Comparison of ENCODE assay signal across 16 cellular contexts in the genomic region with DNA sequence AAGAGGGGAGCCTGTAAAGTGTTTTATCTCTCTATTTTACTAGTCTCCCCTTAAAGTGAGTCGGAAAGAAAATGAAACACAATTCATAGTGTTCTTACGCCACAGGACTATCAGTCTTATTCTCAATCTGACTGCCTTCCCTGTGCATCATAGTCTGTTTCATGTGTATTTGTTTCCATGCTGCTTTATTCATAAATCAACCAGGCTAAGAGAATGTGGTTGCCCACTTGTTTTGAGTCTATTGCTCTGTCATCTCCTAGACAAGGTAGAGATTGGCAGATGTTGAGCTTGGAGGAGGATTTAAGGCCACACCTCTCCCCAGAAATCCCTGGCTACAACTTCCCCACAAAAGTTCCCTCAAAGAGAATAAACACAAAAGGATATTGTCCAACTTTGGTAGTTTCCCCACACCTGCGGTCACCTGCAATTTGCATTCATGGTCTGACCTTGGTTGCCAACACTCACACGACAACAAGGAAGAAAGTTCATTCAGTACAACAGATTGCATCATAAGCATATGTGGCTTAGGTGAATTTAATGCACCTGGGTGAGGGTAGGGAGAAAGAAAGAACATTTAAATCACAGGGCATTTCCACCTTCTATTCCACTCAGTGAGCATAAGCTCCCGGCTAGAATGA.
"Had no signal": no experiment of that assay in that cellular context is flagged by ENCODE, and none has a peak within 500 bp of the region (broad histone marks: within the 10 kb centered on the region; RNA-seq: fewer than 3 reads in every experiment).

No MANE protein-coding gene starts in this region.

- DNase-seq: activated CD4-positive, alpha-beta T cell treated with anti-CD3 and anti-CD28 coated beads for 1 hour; activated CD8-positive, alpha-beta memory T cell treated with anti-CD3 and anti-CD28 coated beads, Interleukin-2, amount 50 U/mL, for 48 hours; activated CD8-positive, alpha-beta T cell treated with anti-CD3 and anti-CD28 coated beads for 36 hours; activated effector memory CD4-positive, alpha-beta T cell treated with Interleukin-2 at 50 U/mL for 16 hours; activated naive CD8-positive, alpha-beta T cell treated with anti-CD3 and anti-CD28 coated beads, Interleukin-2, amount 10 ng/mL, durations not matched to agents 7 days and 5 days; aorta; hippocampal formation; kidney glomerular epithelial cell; naive thymus-derived CD8-positive, alpha-beta T cell; T1000 had no signal

- H3K4me3 Mint-ChIP-seq: activated CD8-positive, alpha-beta T cell treated with anti-CD3 and anti-CD28 coated beads for 36 hours; activated naive CD8-positive, alpha-beta T cell treated with anti-CD3 and anti-CD28 coated beads, Interleukin-2, amount 10 ng/mL, durations not matched to agents 7 days and 5 days; naive thymus-derived CD8-positive, alpha-beta T cell had no signal

- H3K27me3 ChIP-seq: right atrium auricular region, tibial nerve had no signal

- H3K36me3 ChIP-seq: neutrophil, right atrium auricular region, tibial nerve had no signal

- H3K4me1 Mint-ChIP-seq: activated naive CD8-positive, alpha-beta T cell treated with anti-CD3 and anti-CD28 coated beads, Interleukin-2, amount 10 ng/mL, durations not matched to agents 7 days and 5 days; naive thymus-derived CD8-positive, alpha-beta T cell had no signal

- H3K4me3 ChIP-seq: right atrium auricular region, smooth muscle cell, tibial nerve had no signal

- H3K4me1 ChIP-seq: right atrium auricular region, tibial nerve had no signal

- H3K36me3 Mint-ChIP-seq: activated naive CD8-positive, alpha-beta T cell treated with anti-CD3 and anti-CD28 coated beads, Interleukin-2, amount 10 ng/mL, durations not matched to agents 7 days and 5 days; naive thymus-derived CD8-positive, alpha-beta T cell had no signal

- H3K4me2 ChIP-seq: smooth muscle cell had no signal

- FAIRE-seq: endometrium had no signal

- H3K9me3 Mint-ChIP-seq: activated CD8-positive, alpha-beta T cell treated with anti-CD3 and anti-CD28 coated beads for 36 hours; activated naive CD8-positive, alpha-beta T cell treated with anti-CD3 and anti-CD28 coated beads, Interleukin-2, amount 10 ng/mL, durations not matched to agents 7 days and 5 days; naive thymus-derived CD8-positive, alpha-beta T cell had no signal

- ATAC-seq: activated CD8-positive, alpha-beta T cell treated with anti-CD3 and anti-CD28 coated beads for 36 hours; esophagus mucosa; naive thymus-derived CD8-positive, alpha-beta T cell had no signal

- H3K27ac Mint-ChIP-seq: activated CD8-positive, alpha-beta T cell treated with anti-CD3 and anti-CD28 coated beads for 36 hours; activated naive CD8-positive, alpha-beta T cell treated with anti-CD3 and anti-CD28 coated beads, Interleukin-2, amount 10 ng/mL, durations not matched to agents 7 days and 5 days; naive thymus-derived CD8-positive, alpha-beta T cell had no signal

- H3K9me3 ChIP-seq: neutrophil, right atrium auricular region, tibial nerve had no signal

- H3K27ac ChIP-seq: neutrophil, right atrium auricular region, tibial nerve had no signal
